31 cellular contexts compared by ENCODE assay signal in genomic region chr22:43239102-43239875, GRCh38. TPM values are rescaled to one million over a fixed set of nuclear protein-coding genes. Genes with fewer than 3 reads are reported as not detected.
DNase-seq lines count a peak whose midpoint lies in the region; ATAC-seq and TF ChIP-seq lines count a peak whose summit lies in the region.
"Had no signal": no experiment of that assay in that cellular context is flagged by ENCODE, and none has a peak within 500 bp of the region (broad histone marks: within the 10 kb centered on the region; RNA-seq: fewer than 3 reads in every experiment).

No MANE protein-coding gene starts in this region.

- H3K9me3 ChIP-seq in left ventricle myocardium inferior (replicated peaks) (no peaks in the 10 kb centered on the region), osteoblast (ENCODE audit: low read depth, low read length) (no peaks in the 10 kb centered on the region), vagina (no peaks in the 10 kb centered on the region), PC-9 (ENCODE audit: insufficient read depth, low read depth) (no peaks in the 10 kb centered on the region)
- H3K9me3 ChIP-seq: breast epithelium, Caco-2, MG63, mucosa of descending colon, upper lobe of left lung had no signal

- CTCF ChIA-PET in PC-9 (lab: Charles Lee) = no interaction called here

- no peaks in the 10 kb centered on the region for H3F3A ChIP-seq in PC-9 (ENCODE audit: insufficient read depth, low read depth)

- no peak for ATAC-seq in GM19397 (IDR thresholded peaks at IDR 0.05; ENCODE audit: unreplicated experiment)
- ATAC-seq: mucosa of descending colon; natural killer cell treated with Interleukin-12 subunit alpha and Interleukin-12 subunit beta and Interleukin-15 and Interleukin-18, amount 100 ng/mL, for 72 hours had no signal

- H3K36me3 ChIP-seq in left ventricle myocardium inferior (no peaks in the 10 kb centered on the region), osteoblast (ENCODE audit: insufficient read depth, low read length) (no peaks in the 10 kb centered on the region), vagina (no peaks in the 10 kb centered on the region), PC-9 (ENCODE audit: low read depth) (no peaks in the 10 kb centered on the region)
- H3K36me3 ChIP-seq: breast epithelium, MG63 had no signal

- H3K27ac ChIP-seq in left ventricle myocardium inferior (replicated peaks) (no peak overlapping the region), osteoblast (ENCODE audit: low read depth, low read length) (no peak overlapping the region), vagina (no peak overlapping the region), PC-9 (no peak overlapping the region)
- H3K27ac ChIP-seq: 22Rv1, KMS-11, skin epidermis had no signal

- H3K4me1 ChIP-seq in left ventricle myocardium inferior (peaks cover 50% of the 10 kb centered on the region), osteoblast (ENCODE audit: insufficient read depth, low read length) (no peaks in the 10 kb centered on the region), vagina (no peaks in the 10 kb centered on the region), PC-9 (replicated peaks; ENCODE audit: insufficient read depth) (no peaks in the 10 kb centered on the region)
- H3K4me1 ChIP-seq: Caco-2 had no signal

- H4K20me1 ChIP-seq in osteoblast (ENCODE audit: insufficient read depth, low read length) (no peaks in the 10 kb centered on the region), PC-9 (ENCODE audit: insufficient read depth) (no peaks in the 10 kb centered on the region)

- DNase-seq in DMS 273 (lab: John Stamatoyannopoulos, UW; ENCODE audit: unreplicated experiment) = peak; percentile 53
- no peak for DNase-seq in DMS 273 treated with DMSO at 0.1 percent for 48 hours (lab: John Stamatoyannopoulos, UW)
- DNase-seq in SK-N-DZ (ENCODE audit: low spot score) = peak; percentile 89
- DNase-seq in left ventricle myocardium inferior = peak; percentile 34
- peak; percentile 85 for DNase-seq in osteoblast (ENCODE audit: insufficient read length, low spot score, missing footprints)
- no peak for DNase-seq in vagina (ENCODE audit: extremely low spot score in 2 of 2)
- no peak for DNase-seq in PC-9
- DNase-seq: activated B cell treated with CpG ODN at 0.5 μM for 24 hours; activated CD4-positive, alpha-beta T cell treated with anti-CD3 and anti-CD28 coated beads, Interleukin-2, amount 50 U/mL, for 1 hour; activated effector memory CD4-positive, alpha-beta T cell treated with anti-CD3 and anti-CD28 coated beads, Interleukin-2, amount 50 U/mL, for 16 hours; activated T-cell treated with anti-CD3 and anti-CD28 coated beads, Interleukin-2, amount 50 U/mL, for 1 hour; anterior cingulate cortex; Caco-2; DMS79; HFFc6; MG63; mucosa of descending colon; NCI-H1105 treated with DMSO at 0.1 percent for 48 hours; NCI-H2029; NCI-H345; NCI-H82; RPMI8226; stimulated activated naive CD4-positive, alpha-beta T cell had no signal

- no TSS peak for BruUV-seq in PC-9 (replicated peaks; lab: Mats Ljungman, UMichigan)

- POLR2A ChIA-PET in PC-9 (lab: Charles Lee; ENCODE audit: unreplicated experiment) = no interaction called here

- peaks cover 12% of the 10 kb centered on the region for H3K27me3 ChIP-seq in left ventricle myocardium inferior (ENCODE audit: low read depth)
- peaks cover 6% of the 10 kb centered on the region for H3K27me3 ChIP-seq in osteoblast (ENCODE audit: insufficient read depth, low read length)
- no peaks in the 10 kb centered on the region for H3K27me3 ChIP-seq in vagina
- H3K27me3 ChIP-seq in PC-9 (ENCODE audit: insufficient read depth, low read depth) = peaks cover 68% of the 10 kb centered on the region
- H3K27me3 ChIP-seq: breast epithelium, MG63, upper lobe of left lung had no signal

- no peaks in the 10 kb centered on the region for H3K79me2 ChIP-seq in osteoblast (ENCODE audit: insufficient read depth, low read length)
- H3K79me2 ChIP-seq in PC-9 (ENCODE audit: low read depth) = no peaks in the 10 kb centered on the region

- intact Hi-C loops in left ventricle myocardium inferior (cut with micrococcal nuclease) (no loop called here), vagina (cut with DNase I) (no loop called here), PC-9 (cut with micrococcal nuclease; ENCODE audit: unreplicated experiment) (loop anchor here (10.0 kb wide), 1 partner anchor 454 kb away; no protein-coding TSS in a partner anchor)

- H3K9me2 ChIP-seq in PC-9 (ENCODE audit: insufficient read depth) = no peaks in the 10 kb centered on the region

- H3K4me3 ChIP-seq in left ventricle myocardium inferior = no peak overlapping the region
- no peak overlapping the region for H3K4me3 ChIP-seq in osteoblast (ENCODE audit: insufficient read depth, low read length)
- H3K4me3 ChIP-seq in vagina = no peak overlapping the region
- no peak overlapping the region for H3K4me3 ChIP-seq in PC-9
- H3K4me3 ChIP-seq: breast epithelium, lung, MG63, mucosa of descending colon, skin epidermis, upper lobe of left lung had no signal

- H3K4me2 ChIP-seq in osteoblast (ENCODE audit: insufficient read depth, low read length) = no peak overlapping the region
- no peak overlapping the region for H3K4me2 ChIP-seq in PC-9
- H3K4me2 ChIP-seq: KMS-11 had no signal

- TF ChIP-seq POLR2A in vagina (IDR thresholded peaks at IDR 0.05) = no peak

- TF ChIP-seq CTCF in left ventricle myocardium inferior (IDR thresholded peaks at IDR 0.05; ENCODE audit: borderline replicate concordance) (no peak), osteoblast (IDR thresholded peaks at IDR 0.05; ENCODE audit: extremely low read depth, low read depth, low read length) (no peak), vagina (IDR thresholded peaks at IDR 0.05) (no peak), PC-9 (conservative IDR thresholded peaks at IDR 0.05) (no peak)

- H2AFZ ChIP-seq in osteoblast (ENCODE audit: low read length) = no peak overlapping the region
- H2AFZ ChIP-seq in PC-9 = no peak overlapping the region

RNA-seq across cellular contexts. Expression of gene TTLL12, which starts 52.4 kb away (rescaled TPM):
- 56.9 and 61.0 TPM in 2 replicates for polyA plus RNA-seq in SK-N-DZ (2014; cell fraction: cytosol; rRNA removed)
- polyA plus RNA-seq in SK-N-DZ (2014; cell fraction: nucleus; rRNA removed) = 52.4 and 60.6 TPM in 2 replicates
- total RNA-seq in left ventricle myocardium inferior (12.6 TPM), osteoblast (29.0 and 29.2 TPM in 2 replicates), vagina (56.2 TPM), PC-9 (2021) (97.0 and 113 TPM in 2 replicates)

Comparison
In these comparisons a context has a peak if more than half of its experiments do, and no peak if none do; other contexts are left out.
1. DNase-seq: peak in DMS 273 (single experiment), SK-N-DZ (single experiment), left ventricle myocardium inferior (single experiment) and osteoblast (single experiment); none in DMS 273 treated with DMSO at 0.1 percent for 48 hours (single experiment), vagina (0 of 2) and PC-9 (0 of 2).